Comparison of ENCODE assay signal across 18 cellular contexts in genomic region chr9:20608582-20608981, GRCh38.
"Had no signal": no experiment of that assay in that cellular context is flagged by ENCODE, and none has a peak within 500 bp of the region (broad histone marks: within the 10 kb centered on the region; RNA-seq: fewer than 3 reads in every experiment).

No MANE protein-coding gene starts in this region.

- H3K27ac Mint-ChIP-seq: effector memory CD8-positive, alpha-beta T cell; mesothelial cell of epicardium; stimulated activated effector memory CD8-positive, alpha-beta T cell treated with anti-CD3 and anti-CD28 coated beads, Interleukin-12 subunit alpha, Interleukin-12 subunit beta, amount 100 ng/mL, for 72 hours had no signal

- H3K36me3 Mint-ChIP-seq: mesothelial cell of epicardium; stimulated activated effector memory CD8-positive, alpha-beta T cell treated with anti-CD3 and anti-CD28 coated beads, Interleukin-12 subunit alpha, Interleukin-12 subunit beta, amount 100 ng/mL, for 72 hours had no signal

- H3K27me3 Mint-ChIP-seq: effector memory CD8-positive, alpha-beta T cell had no signal

- H3K9me3 Mint-ChIP-seq: effector memory CD8-positive, alpha-beta T cell; mesothelial cell of epicardium; stimulated activated effector memory CD8-positive, alpha-beta T cell treated with anti-CD3 and anti-CD28 coated beads, Interleukin-12 subunit alpha, Interleukin-12 subunit beta, amount 100 ng/mL, for 72 hours had no signal

- ATAC-seq: effector memory CD8-positive, alpha-beta T cell; heart right ventricle; left colon; lower lobe of right lung; stimulated activated effector memory CD8-positive, alpha-beta T cell treated with anti-CD3 and anti-CD28 coated beads, Interleukin-12 subunit alpha, Interleukin-12 subunit beta, amount 100 ng/mL, for 72 hours had no signal

- DNase-seq: activated CD4-positive, alpha-beta T cell treated with anti-CD3 and anti-CD28 coated beads for 48 hours; activated CD8-positive, alpha-beta memory T cell treated with anti-CD3 and anti-CD28 coated beads, Interleukin-2, amount 50 U/mL, for 48 hours; activated gamma-delta T cell; cerebellar nuclear complex; dermis blood vessel endothelial cell; effector memory CD8-positive, alpha-beta T cell; foreskin melanocyte; heart right ventricle; left colon; lower lobe of right lung; sigmoid colon; SK-N-SH; stimulated activated CD4-positive, alpha-beta T cell treated with anti-CD3 and anti-CD28 coated beads, Interleukin-12 subunit alpha, Interleukin-12 subunit beta, amount 100 ng/mL, for 4 hours; T-helper 1 cell; tibial artery; WERI-Rb-1 had no signal

- H3K4me3 Mint-ChIP-seq: effector memory CD8-positive, alpha-beta T cell; mesothelial cell of epicardium; stimulated activated effector memory CD8-positive, alpha-beta T cell treated with anti-CD3 and anti-CD28 coated beads, Interleukin-12 subunit alpha, Interleukin-12 subunit beta, amount 100 ng/mL, for 72 hours had no signal
